ENCODE assay signal across 8 cellular contexts in genomic region chr5:138464018-138464387, GRCh38. TPM values are rescaled to one million over a fixed set of nuclear protein-coding genes. Genes with fewer than 3 reads are reported as not detected.
DNase-seq lines count a peak whose midpoint lies in the region; ATAC-seq and TF ChIP-seq lines count a peak whose summit lies in the region.

No MANE protein-coding gene starts in this region.

- no peak for TF ChIP-seq POLR2A in lower leg skin (IDR thresholded peaks at IDR 0.05)

- intact Hi-C loops in lower leg skin (cut with DNase I; ENCODE audit: low total_unique reads): loop anchor here (5.0 to 10.0 kb wide), 2 partner anchors 38 to 81 kb away; partner anchors contain the start of gene ETF1

- H3K27ac ChIP-seq in C4-2B: peak overlapping the region; percentile 89

- peak; percentile 99 for TF ChIP-seq CTCF in C4-2B (conservative IDR thresholded peaks at IDR 0.05)
- peak in 1 of 3 donors; percentile 82 for TF ChIP-seq CTCF in lower leg skin (IDR thresholded peaks at IDR 0.05)

- H3K4me3 ChIP-seq in lower leg skin (ENCODE audit: low read depth, poor library complexity, severe bottlenecking): peak overlapping the region; percentile 61

- ATAC-seq in GM19324 (IDR thresholded peaks at IDR 0.05; ENCODE audit: low FRiP score, unreplicated experiment): peak; percentile 52
- ATAC-seq in HG03460 (IDR thresholded peaks at IDR 0.05; ENCODE audit: unreplicated experiment): peak; percentile 40

- DNase-seq in NCI-H526 treated with DMSO at 0.1 percent for 48 hours (lab: John Stamatoyannopoulos, UW): peak; percentile 81
- peak; percentile 86 to 92 for DNase-seq in activated CD4-positive, alpha-beta T cell treated with anti-CD3 and anti-CD28 coated beads, Interleukin-2, amount 50 U/mL, for 24 hours (ENCODE audit: low read depth in 1 of 2, low spot score in 1 of 2)
- DNase-seq in dermis blood vessel endothelial cell: peak; percentile 97
- DNase-seq in lower leg skin (ENCODE audit: low spot score in 2 of 2): peak; percentile 90 to 99
- DNase-seq in stimulated activated CD4-positive, alpha-beta T cell treated with anti-CD3 and anti-CD28 coated beads, Interleukin-4, amount 100 ng/mL, for 4 hours: peak; percentile 89 to 95

- WGBS in lower leg skin, 2 donors: 0 to 1% methylated on average over 18 of the region's 34 CpGs

RNA-seq across cellular contexts. Expression of gene EGR1, which starts 1.3 kb away (rescaled TPM):
- 0.93 and 4.8 TPM in 2 replicates for total RNA-seq in dermis blood vessel endothelial cell
- 100 to 1,000 TPM in 1 of 4 donors, 10 to 100 TPM in 3; 37.5 to 110 (median 47.8) TPM for total RNA-seq in lower leg skin

RNA-seq across cellular contexts. Expression of gene REEP2, which starts 25.1 kb away (rescaled TPM):
- total RNA-seq in dermis blood vessel endothelial cell (0.68 and 1.5 TPM in 2 replicates), lower leg skin (1 to 10 TPM in 3 of 4 donors, under 1 TPM in 1; 0.95 to 7.6 (median 1.8) TPM)

Comparison
In these comparisons a context has a peak if more than half of its experiments do, and no peak if none do; other contexts are left out.
1. Peak in every context shown above with its lines: DNase-seq, ATAC-seq, H3K4me3 ChIP-seq and H3K27ac ChIP-seq.